ENCODE assay signal across 1 cellular context in the genomic region with DNA sequence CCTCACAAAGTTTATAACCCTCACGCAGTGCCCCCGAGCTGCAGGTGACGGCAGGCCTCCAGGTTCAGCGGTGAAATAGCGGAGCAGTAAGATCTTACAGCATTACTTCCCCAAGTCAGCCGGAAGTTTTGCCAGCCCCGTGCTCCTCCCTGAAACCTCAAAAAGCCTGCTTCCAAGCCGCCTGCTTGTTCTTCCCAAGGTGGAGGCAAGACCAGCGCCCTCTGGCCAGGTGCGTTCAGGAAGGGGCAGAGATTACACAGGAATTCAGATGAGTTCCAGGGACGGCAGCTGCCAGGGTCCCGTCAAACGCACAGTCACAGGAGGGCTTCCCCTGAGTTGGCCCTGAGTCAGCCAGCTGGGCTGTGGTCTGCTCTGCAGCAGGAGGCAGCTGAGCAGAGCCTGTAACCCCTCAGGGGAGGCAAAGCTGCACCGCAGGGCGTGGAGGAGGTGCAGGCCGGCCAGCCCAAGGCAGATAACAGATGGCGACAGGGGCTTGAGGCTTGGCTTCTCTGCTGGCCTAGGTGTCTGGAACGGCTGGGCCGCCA.
TF ChIP-seq lines count a peak whose summit lies in the region.

No MANE protein-coding gene starts in this region.

TF ChIP-seq in GM23338, 12 proteins besides CTCF, POLR2A, EP300 and RAD21 (continued from another document):
- TF ChIP-seq REST (IDR thresholded peaks at IDR 0.05; ENCODE audit: unreplicated experiment), result no peak
- no peak for TF ChIP-seq ZNF114 (CRISPR knock-in tag; IDR thresholded peaks at IDR 0.05)
- TF ChIP-seq ZNF331 (CRISPR knock-in tag; IDR thresholded peaks at IDR 0.05; ENCODE audit: low read depth), result no peak
- no peak for TF ChIP-seq NANOG (IDR thresholded peaks at IDR 0.05; ENCODE audit: borderline replicate concordance)
- no peak for TF ChIP-seq STAT1 (IDR thresholded peaks at IDR 0.05; ENCODE audit: unreplicated experiment)
TF ChIP-seq in GM23338: peak in this region for 0.
